Comparison of ENCODE assay signal across 8 cellular contexts in the genomic region with DNA sequence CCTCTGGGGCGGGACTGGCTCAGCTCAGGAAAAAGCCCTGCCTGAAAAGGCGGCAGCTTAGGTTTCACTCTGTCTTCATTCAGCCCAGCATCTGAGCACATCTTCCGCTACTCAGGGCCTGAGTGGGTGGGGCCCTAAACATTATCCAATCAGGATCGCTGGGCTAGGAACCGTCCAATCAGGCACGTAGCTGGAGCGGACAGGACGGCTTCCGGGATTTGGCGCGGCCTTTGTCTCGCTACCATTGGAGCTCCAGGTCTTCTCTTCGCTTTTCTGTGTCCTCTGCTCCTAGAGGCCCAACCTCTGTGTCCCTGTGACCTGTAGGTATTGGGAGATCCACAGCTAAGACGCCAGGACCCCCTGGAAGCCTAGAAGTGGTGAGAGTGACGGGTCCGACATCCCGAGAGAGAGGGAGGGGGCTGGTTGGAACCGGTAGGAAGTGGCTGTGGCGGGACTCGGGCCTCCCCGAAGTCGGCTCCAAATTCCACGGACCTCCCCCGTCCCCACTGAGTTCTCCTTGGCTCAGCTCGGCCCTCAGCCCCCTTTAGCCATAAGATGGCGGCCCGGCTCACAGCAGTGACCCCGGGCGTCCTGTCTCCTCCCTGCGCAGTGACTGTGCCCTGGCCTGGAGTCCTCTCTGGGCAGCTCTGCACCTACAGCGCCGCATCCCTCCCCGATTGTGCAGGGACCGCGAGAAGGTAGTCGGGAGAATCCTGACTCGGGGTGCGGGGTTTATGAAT.
DNase-seq lines count a peak whose midpoint lies in the region; ATAC-seq, FAIRE-seq and TF ChIP-seq lines count a peak whose summit lies in the region.

No MANE protein-coding gene starts in this region.

- H3K4me1 ChIP-seq in astrocyte (ENCODE audit: insufficient read depth, low read length) (no peaks in the 10 kb centered on the region), SJCRH30 (no peaks in the 10 kb centered on the region)

- no peak for FAIRE-seq in astrocyte (lab: Jason Lieb, UNC)

- H3K4me3 ChIP-seq in AG10803 (ENCODE audit: low read length) (peak overlapping the region; percentile 52), astrocyte (ENCODE audit: insufficient read depth, low read depth, low read length) (no peak overlapping the region), kidney epithelial cell (ENCODE audit: low read depth, low read length) (peak overlapping the region; percentile 62), SJCRH30 (no peak overlapping the region)

- TF ChIP-seq CTCF in AG10803 (conservative IDR thresholded peaks at IDR 0.05; ENCODE audit: low read length) (no peak), astrocyte (IDR thresholded peaks at IDR 0.05; ENCODE audit: insufficient read depth, low read depth, low read length) (no peak), kidney epithelial cell (IDR thresholded peaks at IDR 0.05; ENCODE audit: insufficient read depth, low read length, poor library complexity, severe bottlenecking) (no peak)

- H3K9me3 ChIP-seq in astrocyte (ENCODE audit: insufficient read depth, low read depth, low read length) (peaks cover 5% of the 10 kb centered on the region), SJCRH30 (replicated peaks) (no peaks in the 10 kb centered on the region)

- no peaks in the 10 kb centered on the region for H3K27me3 ChIP-seq in astrocyte (ENCODE audit: insufficient read depth, low read length)
- no peaks in the 10 kb centered on the region for H3K27me3 ChIP-seq in kidney epithelial cell (ENCODE audit: control insufficient read depth, insufficient read depth, low read length)
- H3K27me3 ChIP-seq in SJCRH30: no peaks in the 10 kb centered on the region

- no peaks in the 10 kb centered on the region for H3K36me3 Mint-ChIP-seq in astrocyte (ENCODE audit: low read depth, unreplicated experiment)
- H3K36me3 Mint-ChIP-seq in stimulated activated naive B cell treated with anti-CD40 and anti-IgM and Interleukin-4, amounts not matched to agents 10 μg/mL and 1 μg/mL and 100 μg/mL, for 72 hours: peaks cover 11 to 15% of the 10 kb centered on the region in 2 donors

- H3K27ac Mint-ChIP-seq in astrocyte (ENCODE audit: unreplicated experiment): no peak overlapping the region
- H3K27ac Mint-ChIP-seq in stimulated activated naive B cell treated with anti-CD40 and anti-IgM and Interleukin-4, amounts not matched to agents 10 μg/mL and 1 μg/mL and 100 μg/mL, for 72 hours: peak overlapping the region; percentile 92

- H3K9ac ChIP-seq in astrocyte (ENCODE audit: low read length): no peak overlapping the region

- ATAC-seq in stimulated activated naive B cell treated with anti-CD40 and anti-IgM and Interleukin-4, amounts not matched to agents 10 μg/mL and 1 μg/mL and 100 μg/mL, for 72 hours (replicated peaks): peak; percentile 96 to 100
- no peak for ATAC-seq in GM19035 (IDR thresholded peaks at IDR 0.05; ENCODE audit: unreplicated experiment)

- no peaks in the 10 kb centered on the region for H3K4me1 Mint-ChIP-seq in astrocyte (ENCODE audit: low read depth, unreplicated experiment)
- H3K4me1 Mint-ChIP-seq in stimulated activated naive B cell treated with anti-CD40 and anti-IgM and Interleukin-4, amounts not matched to agents 10 μg/mL and 1 μg/mL and 100 μg/mL, for 72 hours: no peaks in the 10 kb centered on the region

- no peaks in the 10 kb centered on the region for H3K36me3 ChIP-seq in astrocyte (ENCODE audit: insufficient read depth, low read length)
- no peaks in the 10 kb centered on the region for H3K36me3 ChIP-seq in kidney epithelial cell (ENCODE audit: control insufficient read depth, insufficient read depth, low read length)
- H3K36me3 ChIP-seq in SJCRH30: no peaks in the 10 kb centered on the region

- H3K27me3 Mint-ChIP-seq in astrocyte (ENCODE audit: low read depth, unreplicated experiment): no peaks in the 10 kb centered on the region
- no peaks in the 10 kb centered on the region for H3K27me3 Mint-ChIP-seq in stimulated activated naive B cell treated with anti-CD40 and anti-IgM and Interleukin-4, amounts not matched to agents 10 μg/mL and 1 μg/mL and 100 μg/mL, for 72 hours

- H3K4me3 Mint-ChIP-seq in astrocyte (ENCODE audit: unreplicated experiment): no peak overlapping the region
- peak overlapping the region; percentile 75 to 92 for H3K4me3 Mint-ChIP-seq in stimulated activated naive B cell treated with anti-CD40 and anti-IgM and Interleukin-4, amounts not matched to agents 10 μg/mL and 1 μg/mL and 100 μg/mL, for 72 hours

- peak overlapping the region; percentile 52 for H2AFZ ChIP-seq in astrocyte (ENCODE audit: low read depth, low read length)

- H3K79me2 ChIP-seq in astrocyte (ENCODE audit: insufficient read depth, low read length): no peaks in the 10 kb centered on the region

- H3K9me3 Mint-ChIP-seq in astrocyte (ENCODE audit: unreplicated experiment): peaks cover 13% of the 10 kb centered on the region
- H3K9me3 Mint-ChIP-seq in stimulated activated naive B cell treated with anti-CD40 and anti-IgM and Interleukin-4, amounts not matched to agents 10 μg/mL and 1 μg/mL and 100 μg/mL, for 72 hours: peaks cover 11 to 16% of the 10 kb centered on the region in 2 donors

- H4K20me1 ChIP-seq in astrocyte (ENCODE audit: insufficient read depth, low read length): no peaks in the 10 kb centered on the region

- no peak overlapping the region for H3K27ac ChIP-seq in astrocyte (ENCODE audit: low read depth, low read length)
- no peak overlapping the region for H3K27ac ChIP-seq in SJCRH30

- peak overlapping the region; percentile 50 for H3K4me2 ChIP-seq in astrocyte (ENCODE audit: low read length)

- peak; percentile 58 for DNase-seq in AG10803 (ENCODE audit: low read depth)
- DNase-seq in NCI-H1436 treated with DMSO at 0.1 percent for 48 hours (lab: John Stamatoyannopoulos, UW): peak; percentile 77
- DNase-seq in astrocyte (ENCODE audit: low read depth): peak; percentile 56
- peak; percentile 63 for DNase-seq in kidney epithelial cell (ENCODE audit: low read depth)
- peak; percentile 35 for DNase-seq in stimulated activated naive B cell treated with anti-CD40 and anti-IgM and Interleukin-4, amounts not matched to agents 10 μg/mL and 1 μg/mL and 100 μg/mL, for 72 hours
- DNase-seq in SJCRH30: no peak
- DNase-seq in activated CD4-positive, CD25-positive, alpha-beta regulatory T cell (lab: John Stamatoyannopoulos, UW): no peak

Comparison
In these comparisons a context has a peak if more than half of its experiments do, and no peak if none do; other contexts are left out.
1. DNase-seq: peak in AG10803 (single experiment), NCI-H1436 treated with DMSO at 0.1 percent for 48 hours (single experiment), astrocyte (single experiment), kidney epithelial cell (single experiment) and stimulated activated naive B cell treated with anti-CD40 and anti-IgM and Interleukin-4, amounts not matched to agents 10 μg/mL and 1 μg/mL and 100 μg/mL, for 72 hours (single experiment); none in SJCRH30 (0 of 2) and activated CD4-positive, CD25-positive, alpha-beta regulatory T cell (0 of 4).
2. H3K4me3 ChIP-seq: peak in AG10803 (single experiment) and kidney epithelial cell (single experiment); none in astrocyte (single experiment) and SJCRH30 (single experiment).